9 cellular contexts compared by ENCODE assay signal in the genomic region with DNA sequence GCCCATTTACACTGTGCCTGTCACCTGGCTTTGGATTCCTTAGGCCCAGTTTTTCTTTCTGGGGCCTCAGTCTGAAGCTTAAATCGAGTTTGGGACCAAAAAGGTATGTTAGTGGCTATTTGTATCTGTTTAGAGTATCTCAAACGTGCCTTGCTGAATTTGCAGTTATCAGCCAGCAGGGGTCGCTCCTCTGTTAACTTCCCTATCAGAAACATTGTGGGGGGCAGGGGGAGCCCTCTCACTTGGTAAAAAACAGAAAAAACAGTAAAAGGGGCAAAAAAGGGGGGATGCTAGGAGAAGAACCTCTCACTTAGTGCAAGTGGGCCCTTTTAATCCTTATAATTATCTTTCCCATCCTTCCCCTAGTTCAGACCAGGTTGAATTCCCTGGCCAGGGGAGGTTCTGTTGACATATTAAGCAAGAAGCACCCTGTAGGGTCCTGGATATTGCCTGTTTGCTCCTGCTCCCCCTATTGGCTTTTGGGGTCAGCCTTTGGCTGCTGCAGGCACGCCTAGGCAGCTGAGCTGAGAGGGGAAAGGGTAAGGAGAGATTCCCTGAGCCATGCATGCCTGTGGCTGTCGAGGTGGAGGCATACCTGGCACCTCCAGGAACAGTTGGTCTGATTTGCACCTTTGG. TPM values are rescaled to one million over a fixed set of nuclear protein-coding genes. Genes with fewer than 3 reads are reported as not detected.
A peak's percentile ranks its signal among the peaks of the same experiment; 100 is the strongest.
DNase-seq lines count a peak whose midpoint lies in the region; ATAC-seq and TF ChIP-seq lines count a peak whose summit lies in the region.
"Had no signal": no experiment of that assay in that cellular context is flagged by ENCODE, and none has a peak within 500 bp of the region (broad histone marks: within the 10 kb centered on the region; RNA-seq: fewer than 3 reads in every experiment).

No MANE protein-coding gene starts in this region.

- no peaks in the 10 kb centered on the region for H3K27me3 Mint-ChIP-seq in activated CD4-positive, alpha-beta memory T cell treated with anti-CD3 and anti-CD28 coated beads for 36 hours

- TF ChIP-seq CTCF in AG04450 (IDR thresholded peaks at IDR 0.05; ENCODE audit: low read depth, low read length) (peak; percentile 55), GM12865 (IDR thresholded peaks at IDR 0.05; ENCODE audit: insufficient read depth, low read depth, low read length, missing control alignments) (peak; percentile 36)

- intact Hi-C loops in activated CD4-positive, alpha-beta memory T cell treated with anti-CD3 and anti-CD28 coated beads for 36 hours (cut with micrococcal nuclease): loop anchor here (1.0 kb wide), 1 partner anchor 8 kb away; no protein-coding TSS in a partner anchor

- H3K4me3 ChIP-seq in AG04450 (ENCODE audit: low read depth, low read length) (no peak overlapping the region), GM12865 (ENCODE audit: low read depth, low read length) (no peak overlapping the region)

- H3K27ac Mint-ChIP-seq in activated CD4-positive, alpha-beta memory T cell treated with anti-CD3 and anti-CD28 coated beads for 36 hours: no peak overlapping the region

- no peaks in the 10 kb centered on the region for H3K4me1 Mint-ChIP-seq in activated CD4-positive, alpha-beta memory T cell treated with anti-CD3 and anti-CD28 coated beads for 36 hours (ENCODE audit: low read depth)

- POLR2A ChIA-PET in AG04450 (lab: Yijun Ruan, JAX): no interaction called here
- POLR2A ChIA-PET in activated CD4-positive, alpha-beta memory T cell treated with anti-CD3 and anti-CD28 coated beads for 36 hours (lab: Charles Lee): no interaction called here

- CTCF ChIA-PET in AG04450 (lab: Charles Lee): interaction anchor here (0.6 to 1.0 kb wide), 6 partner anchors 9 to 1325 kb away, joined by 3 to 4 read pairs (median 3); no protein-coding TSS in a partner anchor
- CTCF ChIA-PET in activated CD4-positive, alpha-beta memory T cell treated with anti-CD3 and anti-CD28 coated beads for 36 hours (lab: Charles Lee): interaction anchor here (1.2 kb wide), 1 partner anchor 39 kb away, joined by 3 read pairs; no protein-coding TSS in a partner anchor

- peaks cover 3% of the 10 kb centered on the region; the same call in 1 of the 2 replicates for H3K9me3 ChIP-seq in AG04450 (ENCODE audit: control insufficient read depth, insufficient read depth, low read length)

- H3K27me3 ChIP-seq in AG04450 (ENCODE audit: control insufficient read depth, insufficient read depth, low read length): peaks cover 5% of the 10 kb centered on the region

- ATAC-seq in HG02588 (IDR thresholded peaks at IDR 0.05; ENCODE audit: unreplicated experiment): no peak

- no peak overlapping the region for H3K27ac ChIP-seq in AG04450 (ENCODE audit: low read depth, low read length)

- no peaks in the 10 kb centered on the region for H3K36me3 Mint-ChIP-seq in activated CD4-positive, alpha-beta memory T cell treated with anti-CD3 and anti-CD28 coated beads for 36 hours

- no peak overlapping the region for H3K4me3 Mint-ChIP-seq in activated CD4-positive, alpha-beta memory T cell treated with anti-CD3 and anti-CD28 coated beads for 36 hours

- no peak for DNase-seq in AG04450 (ENCODE audit: low read depth, low spot score)
- DNase-seq in GM12865 (ENCODE audit: low read depth): no peak
- DNase-seq in activated CD4-positive, alpha-beta T cell treated with anti-CD3 and anti-CD28 coated beads, Interleukin-2, amount 50 U/mL, for 1 hour: peak; percentile 11
- DNase-seq in iPS-NIHi11 (ENCODE audit: low spot score): peak; percentile 18
- DNase-seq in activated CD4-positive, alpha-beta memory T cell treated with anti-CD3 and anti-CD28 coated beads for 36 hours: no peak
- DNase-seq in NCI-H69 (lab: John Stamatoyannopoulos, UW): no peak
- DNase-seq in retina: no peak
- DNase-seq: effector CD8-positive, alpha-beta T cell had no signal

- H3K9me3 Mint-ChIP-seq in activated CD4-positive, alpha-beta memory T cell treated with anti-CD3 and anti-CD28 coated beads for 36 hours: no peaks in the 10 kb centered on the region

RNA-seq across cellular contexts. Expression of a gene that starts 8.8 kb away (rescaled TPM):
- 2.0 and 2.2 TPM in 2 replicates for polyA plus RNA-seq in AG04450 (2011; rRNA removed)
- 0.92 and 2.4 TPM in 2 replicates for polyA minus RNA-seq in AG04450 (2011; rRNA and poly(A)+ RNA removed)
- total RNA-seq in activated CD4-positive, alpha-beta memory T cell treated with anti-CD3 and anti-CD28 coated beads for 36 hours: 10 to 100 TPM; 33.3 to 34.2 TPM

RNA-seq across cellular contexts. Expression of a gene that starts 16.7 kb away (rescaled TPM):
- polyA plus RNA-seq in AG04450 (2011; rRNA removed): 1.8 and 2.5 TPM in 2 replicates
- 1.6 TPM in 1 of 2 replicates, not detected in the other for polyA minus RNA-seq in AG04450 (2011; rRNA and poly(A)+ RNA removed)
- total RNA-seq in activated CD4-positive, alpha-beta memory T cell treated with anti-CD3 and anti-CD28 coated beads for 36 hours: 10 to 100 TPM; 30.5 to 32.1 TPM

Comparison
In these comparisons a context has a peak if more than half of its experiments do, and no peak if none do; other contexts are left out.
1. DNase-seq: peak in activated CD4-positive, alpha-beta T cell treated with anti-CD3 and anti-CD28 coated beads, Interleukin-2, amount 50 U/mL, for 1 hour (single experiment) and iPS-NIHi11 (single experiment); none in AG04450 (single experiment), GM12865 (single experiment), activated CD4-positive, alpha-beta memory T cell treated with anti-CD3 and anti-CD28 coated beads for 36 hours (single experiment), NCI-H69 (single experiment) and retina (single experiment).